In genomic region chr2:48176876-48177275, GRCh38 we compare ENCODE assay signal across 6 cellular contexts.
"Had no signal": no experiment of that assay in that cellular context is flagged by ENCODE, and none has a peak within 500 bp of the region (broad histone marks: within the 10 kb centered on the region; RNA-seq: fewer than 3 reads in every experiment).

No MANE protein-coding gene starts in this region.

- FAIRE-seq: HTR-8/SVneo, K562 had no signal

- H3K27ac ChIP-seq: HL-60 had no signal

- H3K4me1 Mint-ChIP-seq: IgD-negative memory B cell had no signal

- H3K27ac Mint-ChIP-seq: IgD-negative memory B cell had no signal

- H3K4me3 ChIP-seq: K562 had no signal

- ATAC-seq: K562 had no signal

- DNase-seq: KBM-7, KG1 had no signal

- H3K4me3 Mint-ChIP-seq: IgD-negative memory B cell had no signal
